ENCODE assay signal across 17 cellular contexts in the genomic region with DNA sequence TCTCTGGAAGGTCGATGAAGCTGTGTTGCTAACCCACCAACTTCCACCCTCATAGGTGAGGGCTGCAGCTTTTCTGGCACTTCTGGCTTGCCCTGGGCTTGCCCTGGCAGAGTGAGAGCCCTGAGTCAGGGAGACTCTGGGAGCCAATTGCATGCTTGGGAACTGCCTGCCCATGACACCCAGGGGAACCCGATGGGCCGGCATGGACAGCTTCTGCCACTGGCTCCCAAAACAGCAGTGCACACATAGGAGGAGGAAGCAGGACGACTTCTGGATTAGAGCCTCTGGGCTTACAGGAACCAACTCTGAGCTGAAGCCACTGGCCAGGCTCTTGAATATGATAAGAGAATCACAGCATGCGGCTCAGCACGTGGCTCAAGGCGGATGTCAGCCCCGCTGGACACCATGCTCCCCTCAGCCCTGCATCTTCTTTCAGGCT.
A peak's percentile ranks its signal among the peaks of the same experiment; 100 is the strongest.
DNase-seq lines count a peak whose midpoint lies in the region; TF ChIP-seq lines count a peak whose summit lies in the region.
"Had no signal": no experiment of that assay in that cellular context is flagged by ENCODE, and none has a peak within 500 bp of the region (broad histone marks: within the 10 kb centered on the region; RNA-seq: fewer than 3 reads in every experiment).

No MANE protein-coding gene starts in this region.

- peak overlapping the region; percentile 4; the same call in 1 of the 2 replicates for H3K27ac ChIP-seq in WERI-Rb-1
- H3K27ac ChIP-seq in CD8-positive, alpha-beta memory T cell (ENCODE audit: low read depth, low read length) = no peak overlapping the region
- H3K27ac ChIP-seq: brain microvascular endothelial cell, ovary had no signal

- no peaks in the 10 kb centered on the region for H3K27me3 ChIP-seq in WERI-Rb-1 (ENCODE audit: insufficient read depth, low read depth, severe bottlenecking)
- H3K27me3 ChIP-seq in CD8-positive, alpha-beta memory T cell (ENCODE audit: insufficient read depth, low read length, poor library complexity, severe bottlenecking) = no peaks in the 10 kb centered on the region
- H3K27me3 ChIP-seq: BE2C, ovary had no signal

- H3K9me3 Mint-ChIP-seq in CD14-positive monocyte = no peaks in the 10 kb centered on the region
- H3K9me3 Mint-ChIP-seq in CD8-positive, alpha-beta memory T cell = no peaks in the 10 kb centered on the region
- H3K9me3 Mint-ChIP-seq: activated CD4-positive, alpha-beta T cell treated with anti-CD3 and anti-CD28 coated beads, Interleukin-2, amount 10 ng/mL, durations not matched to agents 24 days and 14 days; effector memory CD8-positive, alpha-beta T cell had no signal

- no peaks in the 10 kb centered on the region for H3K9me3 ChIP-seq in WERI-Rb-1 (ENCODE audit: severe bottlenecking)
- H3K9me3 ChIP-seq in CD8-positive, alpha-beta memory T cell (ENCODE audit: low read length) = no peaks in the 10 kb centered on the region
- H3K9me3 ChIP-seq: BE2C, HAP-1, ovary had no signal

- TF ChIP-seq CTCF in WERI-Rb-1 (IDR thresholded peaks at IDR 0.05; ENCODE audit: low read depth, low read length) = no peak
- no peak for TF ChIP-seq CTCF in GM13976 (IDR thresholded peaks at IDR 0.05; ENCODE audit: borderline replicate concordance, control extremely low read depth, extremely low read depth, insufficient read depth, missing control alignments)
- TF ChIP-seq CTCF in CD14-positive monocyte (IDR thresholded peaks at IDR 0.05) = no peak

- H3K36me3 ChIP-seq in WERI-Rb-1 = no peaks in the 10 kb centered on the region
- H3K36me3 ChIP-seq in CD8-positive, alpha-beta memory T cell (ENCODE audit: insufficient read depth, low read length) = no peaks in the 10 kb centered on the region
- H3K36me3 ChIP-seq: BE2C, brain microvascular endothelial cell, HAP-1, ovary had no signal

- H3K4me1 Mint-ChIP-seq in CD14-positive monocyte = no peaks in the 10 kb centered on the region
- H3K4me1 Mint-ChIP-seq in CD8-positive, alpha-beta memory T cell = no peaks in the 10 kb centered on the region
- H3K4me1 Mint-ChIP-seq: activated CD4-positive, alpha-beta T cell treated with anti-CD3 and anti-CD28 coated beads, Interleukin-2, amount 10 ng/mL, durations not matched to agents 24 days and 14 days had no signal

- no peak overlapping the region for H3K4me3 Mint-ChIP-seq in CD14-positive monocyte
- H3K4me3 Mint-ChIP-seq in CD8-positive, alpha-beta memory T cell = no peak overlapping the region
- H3K4me3 Mint-ChIP-seq: activated CD4-positive, alpha-beta T cell treated with anti-CD3 and anti-CD28 coated beads, Interleukin-2, amount 10 ng/mL, durations not matched to agents 24 days and 14 days; effector memory CD8-positive, alpha-beta T cell had no signal

- no peaks in the 10 kb centered on the region for H3K36me3 Mint-ChIP-seq in CD14-positive monocyte
- H3K36me3 Mint-ChIP-seq in CD8-positive, alpha-beta memory T cell = no peaks in the 10 kb centered on the region

- peaks cover 2 to 6% (median 3%) of the 10 kb centered on the region in 3 donors for H3K27me3 Mint-ChIP-seq in CD14-positive monocyte (ENCODE audit: low read depth in 3 of 3)
- peaks cover 3 to 5% of the 10 kb centered on the region in 2 donors for H3K27me3 Mint-ChIP-seq in CD8-positive, alpha-beta memory T cell
- H3K27me3 Mint-ChIP-seq: activated CD4-positive, alpha-beta T cell treated with anti-CD3 and anti-CD28 coated beads, Interleukin-2, amount 10 ng/mL, durations not matched to agents 24 days and 14 days had no signal

- POLR2A ChIA-PET in CD8-positive, alpha-beta memory T cell (lab: Charles Lee) = no interaction called here

- intact Hi-C loops in cardiac septum (cut with DNase I) = no loop called here
- intact Hi-C loops in CD14-positive monocyte (cut with micrococcal nuclease) = no loop called here

- no peak overlapping the region for H3K4me3 ChIP-seq in WERI-Rb-1 (ENCODE audit: low read depth, low read length)
- H3K4me3 ChIP-seq in CD8-positive, alpha-beta memory T cell (ENCODE audit: low read length) = no peak overlapping the region
- H3K4me3 ChIP-seq: HAP-1, lung, ovary had no signal

- H3K4me1 ChIP-seq in CD8-positive, alpha-beta memory T cell (ENCODE audit: insufficient read depth, low read length) = no peaks in the 10 kb centered on the region
- H3K4me1 ChIP-seq: HAP-1 had no signal

- CTCF ChIA-PET in CD8-positive, alpha-beta memory T cell (lab: Charles Lee) = no interaction called here

- in situ Hi-C loops in GM13976 (cut with MboI; ENCODE audit: low sequenced_read_pairs, unreplicated experiment) = no loop called here

- peak; percentile 5 for DNase-seq in D341Med (ENCODE audit: low spot score)
- DNase-seq in WERI-Rb-1 = peak; percentile 8
- peak; percentile 70 for DNase-seq in cardiac septum (ENCODE audit: low spot score)
- DNase-seq in retina = peak; percentile 32
- DNase-seq in activated CD4-positive, alpha-beta T cell treated with anti-CD3 and anti-CD28 coated beads for 4 hours = no peak
- no peak for DNase-seq in GM13976 (ENCODE audit: low spot score)
- no peak for DNase-seq in CD14-positive monocyte (ENCODE audit: low spot score)
- DNase-seq in CD8-positive, alpha-beta memory T cell = no peak
- DNase-seq: activated CD4-positive, alpha-beta T cell treated with anti-CD3 and anti-CD28 coated beads, Interleukin-2, amount 10 ng/mL, durations not matched to agents 24 days and 14 days; activated gamma-delta T cell treated with Interleukin-2 at 50 U/mL for 16 hours; BE2C; brain microvascular endothelial cell; effector memory CD8-positive, alpha-beta T cell; NCI-H226 had no signal

- no peak overlapping the region for H3K27ac Mint-ChIP-seq in CD14-positive monocyte
- no peak overlapping the region for H3K27ac Mint-ChIP-seq in CD8-positive, alpha-beta memory T cell
- H3K27ac Mint-ChIP-seq: activated CD4-positive, alpha-beta T cell treated with anti-CD3 and anti-CD28 coated beads, Interleukin-2, amount 10 ng/mL, durations not matched to agents 24 days and 14 days; effector memory CD8-positive, alpha-beta T cell had no signal

Comparison
In these comparisons a context has a peak if more than half of its experiments do, and no peak if none do; other contexts are left out.
1. DNase-seq: peak in D341Med (single experiment), WERI-Rb-1 (single experiment), cardiac septum (single experiment) and retina (single experiment); none in activated CD4-positive, alpha-beta T cell treated with anti-CD3 and anti-CD28 coated beads for 4 hours (0 of 2), GM13976 (single experiment), CD14-positive monocyte (single experiment) and CD8-positive, alpha-beta memory T cell (0 of 5).